Comparison of ENCODE assay signal across 25 cellular contexts in genomic region chr22:19595532-19595931, GRCh38.
"Had no signal": no experiment of that assay in that cellular context is flagged by ENCODE, and none has a peak within 500 bp of the region (broad histone marks: within the 10 kb centered on the region; RNA-seq: fewer than 3 reads in every experiment).

No MANE protein-coding gene starts in this region.

- H3K27ac Mint-ChIP-seq: activated B cell treated with CpG ODN at 0.5 μM for 24 hours; activated naive CD8-positive, alpha-beta T cell treated with anti-CD3 and anti-CD28 coated beads, Interleukin-2, amount 10 ng/mL, durations not matched to agents 7 days and 5 days; activated T-helper 17 cell treated with anti-CD3 and anti-CD28 coated beads, Interleukin-2, amount 50 U/mL, for 72 hours; nephron progenitor cell; progenitor cell of endocrine pancreas had no signal

- DNase-seq: activated B cell treated with CpG ODN at 0.5 μM for 24 hours; activated CD8-positive, alpha-beta memory T cell treated with anti-CD3 and anti-CD28 coated beads, Interleukin-2, amount 50 U/mL, for 4 hours; activated naive CD8-positive, alpha-beta T cell treated with anti-CD3 and anti-CD28 coated beads, Interleukin-2, amount 10 ng/mL, durations not matched to agents 7 days and 5 days; anterior cingulate cortex; brain microvascular endothelial cell; effector CD8-positive, alpha-beta T cell; foreskin keratinocyte; glutamatergic neuron; hypothalamus; left ventricle myocardium inferior; mesendoderm; nephron progenitor cell; right cardiac atrium; SK-N-SH; stimulated activated CD4-positive, alpha-beta T cell treated with anti-CD3 and anti-CD28 coated beads, Interleukin-4, amount 100 ng/mL, for 4 hours; stimulated activated CD8-positive, alpha-beta memory T cell treated with anti-CD3 and anti-CD28 coated beads, Interleukin-4, amount 100 ng/mL, for 48 hours; stimulated activated naive CD4-positive, alpha-beta T cell treated with Interleukin-2 at 50 U/mL for 16 hours; substantia nigra; transverse colon had no signal

- H3K9me3 Mint-ChIP-seq: activated B cell treated with CpG ODN at 0.5 μM for 24 hours; activated naive CD8-positive, alpha-beta T cell treated with anti-CD3 and anti-CD28 coated beads, Interleukin-2, amount 10 ng/mL, durations not matched to agents 7 days and 5 days; activated T-helper 17 cell treated with anti-CD3 and anti-CD28 coated beads, Interleukin-2, amount 50 U/mL, for 72 hours; central memory CD8-positive, alpha-beta T cell; nephron progenitor cell had no signal

- H3K4me1 ChIP-seq: foreskin keratinocyte, transverse colon had no signal

- H3K4me3 ChIP-seq: left ventricle myocardium inferior, skin epidermis, transverse colon, vagina had no signal

- H3K9me3 ChIP-seq: left ventricle myocardium inferior, SK-N-SH, transverse colon, vagina had no signal

- ATAC-seq: activated T-helper 17 cell treated with anti-CD3 and anti-CD28 coated beads, Interleukin-2, amount 50 U/mL, for 72 hours; foreskin keratinocyte; right cardiac atrium had no signal

- H3K36me3 ChIP-seq: brain microvascular endothelial cell, left ventricle myocardium inferior, transverse colon, vagina had no signal

- H3K27ac ChIP-seq: brain microvascular endothelial cell, foreskin keratinocyte, left ventricle myocardium inferior, transverse colon, vagina had no signal

- FAIRE-seq: TTC549 had no signal

- H3K36me3 Mint-ChIP-seq: activated naive CD8-positive, alpha-beta T cell treated with anti-CD3 and anti-CD28 coated beads, Interleukin-2, amount 10 ng/mL, durations not matched to agents 7 days and 5 days had no signal

- H3K27me3 ChIP-seq: brain microvascular endothelial cell, transverse colon, vagina had no signal

- H3K4me3 Mint-ChIP-seq: activated B cell treated with CpG ODN at 0.5 μM for 24 hours; activated naive CD8-positive, alpha-beta T cell treated with anti-CD3 and anti-CD28 coated beads, Interleukin-2, amount 10 ng/mL, durations not matched to agents 7 days and 5 days; activated T-helper 17 cell treated with anti-CD3 and anti-CD28 coated beads, Interleukin-2, amount 50 U/mL, for 72 hours; central memory CD8-positive, alpha-beta T cell; nephron progenitor cell had no signal

- H3K27me3 Mint-ChIP-seq: activated naive CD8-positive, alpha-beta T cell treated with anti-CD3 and anti-CD28 coated beads, Interleukin-2, amount 10 ng/mL, durations not matched to agents 7 days and 5 days; activated T-helper 17 cell treated with anti-CD3 and anti-CD28 coated beads, Interleukin-2, amount 50 U/mL, for 72 hours had no signal
